Comparison of ENCODE assay signal across 31 cellular contexts in genomic region chr20:63472862-63473390, GRCh38. TPM values are rescaled to one million over a fixed set of nuclear protein-coding genes. Genes with fewer than 3 reads are reported as not detected.
"Had no signal": no experiment of that assay in that cellular context is flagged by ENCODE, and none has a peak within 500 bp of the region (broad histone marks: within the 10 kb centered on the region; RNA-seq: fewer than 3 reads in every experiment).

No MANE protein-coding gene starts in this region.

- H3K36me3 ChIP-seq: breast epithelium, esophagus squamous epithelium, heart right ventricle, neutrophil, tibial nerve had no signal

- H3K4me3 Mint-ChIP-seq: activated CD4-positive, alpha-beta memory T cell treated with anti-CD3 and anti-CD28 coated beads for 36 hours; activated CD4-positive, alpha-beta T cell treated with anti-CD3 and anti-CD28 coated beads, Interleukin-2, amount 10 ng/mL, durations not matched to agents 24 days and 14 days; activated naive CD4-positive, alpha-beta T cell treated with anti-CD3 and anti-CD28 coated beads for 36 hours; activated naive CD8-positive, alpha-beta T cell treated with anti-CD3 and anti-CD28 coated beads, Interleukin-2, amount 50 U/mL, for 24 hours; activated T-helper 1 cell treated with anti-CD3 and anti-CD28 coated beads, Interleukin-12 subunit alpha, Interleukin-12 subunit beta, Interleukin-2, Interleukin-4 antibody, amounts not matched to agents 30 ng/mL and 10 ng/mL and 1 ng/mL, durations not matched to agents 14 hours and 24 hours and 36 hours; stimulated activated memory B cell treated with anti-CD40 and anti-IgM and Interleukin-4, amounts not matched to agents 10 μg/mL and 1 μg/mL and 100 μg/mL, for 72 hours; T-helper 1 cell treated with Interleukin-12 subunit alpha and Interleukin-12 subunit beta and Interleukin-4 antibody, amounts not matched to agents 30 μg/mL and 1 μg/mL, for 36 hours had no signal

- H3K9me3 ChIP-seq: breast epithelium, esophagus squamous epithelium, heart right ventricle, neutrophil, tibial nerve had no signal

- ATAC-seq: activated naive CD8-positive, alpha-beta T cell treated with anti-CD3 and anti-CD28 coated beads, Interleukin-2, amount 50 U/mL, for 24 hours; heart right ventricle; stimulated activated memory B cell treated with anti-CD40 and anti-IgM and Interleukin-4, amounts not matched to agents 10 μg/mL and 1 μg/mL and 100 μg/mL, for 72 hours had no signal

- H3K4me3 ChIP-seq: tibial nerve had no signal

- H3K36me3 Mint-ChIP-seq: activated CD4-positive, alpha-beta memory T cell treated with anti-CD3 and anti-CD28 coated beads for 36 hours; naive thymus-derived CD8-positive, alpha-beta T cell; stimulated activated memory B cell treated with anti-CD40 and anti-IgM and Interleukin-4, amounts not matched to agents 10 μg/mL and 1 μg/mL and 100 μg/mL, for 72 hours had no signal

- H3K27ac ChIP-seq: breast epithelium, epithelial cell of prostate, esophagus squamous epithelium, heart right ventricle, neutrophil, tibial nerve had no signal

- H3K27ac Mint-ChIP-seq: activated CD4-positive, alpha-beta memory T cell treated with anti-CD3 and anti-CD28 coated beads for 36 hours; activated CD4-positive, alpha-beta T cell treated with anti-CD3 and anti-CD28 coated beads, Interleukin-2, amount 10 ng/mL, durations not matched to agents 24 days and 14 days; activated naive CD4-positive, alpha-beta T cell treated with anti-CD3 and anti-CD28 coated beads for 36 hours; activated naive CD8-positive, alpha-beta T cell treated with anti-CD3 and anti-CD28 coated beads, Interleukin-2, amount 50 U/mL, for 24 hours; activated T-helper 1 cell treated with anti-CD3 and anti-CD28 coated beads, Interleukin-12 subunit alpha, Interleukin-12 subunit beta, Interleukin-2, Interleukin-4 antibody, amounts not matched to agents 30 ng/mL and 10 ng/mL and 1 ng/mL, durations not matched to agents 14 hours and 24 hours and 36 hours; stimulated activated memory B cell treated with anti-CD40 and anti-IgM and Interleukin-4, amounts not matched to agents 10 μg/mL and 1 μg/mL and 100 μg/mL, for 72 hours; T-helper 1 cell treated with Interleukin-12 subunit alpha and Interleukin-12 subunit beta and Interleukin-4 antibody, amounts not matched to agents 30 μg/mL and 1 μg/mL, for 36 hours had no signal

- FAIRE-seq: endometrium, small intestine had no signal

- H3K4me1 Mint-ChIP-seq: activated CD4-positive, alpha-beta T cell treated with anti-CD3 and anti-CD28 coated beads, Interleukin-2, amount 10 ng/mL, durations not matched to agents 24 days and 14 days had no signal

- DNase-seq: activated CD4-positive, alpha-beta memory T cell treated with anti-CD3 and anti-CD28 coated beads for 36 hours; activated CD4-positive, alpha-beta T cell treated with anti-CD3 and anti-CD28 coated beads, Interleukin-2, amount 10 ng/mL, durations not matched to agents 24 days and 14 days; activated CD4-positive, CD25-positive, alpha-beta regulatory T cell treated with anti-CD3 and anti-CD28 coated beads, Interleukin-2, amount 50 U/mL, for 72 hours; activated CD8-positive, alpha-beta memory T cell treated with anti-CD3 and anti-CD28 coated beads, Interleukin-2, amount 50 U/mL, for 4 hours; activated effector memory CD4-positive, alpha-beta T cell treated with anti-CD3 and anti-CD28 coated beads, Interleukin-2, amount 50 U/mL, for 16 hours; activated naive CD4-positive, alpha-beta T cell treated with anti-CD3 and anti-CD28 coated beads for 36 hours; activated naive CD8-positive, alpha-beta T cell treated with anti-CD3 and anti-CD28 coated beads, Interleukin-2, amount 50 U/mL, for 24 hours; activated T-cell treated with anti-CD3 and anti-CD28 coated beads, Interleukin-2, amount 50 U/mL, for 1 hour; central memory CD4-positive, alpha-beta T cell; esophagus squamous epithelium; foreskin melanocyte; heart right ventricle; naive thymus-derived CD8-positive, alpha-beta T cell; small intestine; stimulated activated CD4-positive, alpha-beta T cell treated with anti-CD3 and anti-CD28 coated beads, Interleukin-4, amount 100 ng/mL, for 24 hours; T1000 had no signal

- H3K9me3 Mint-ChIP-seq: activated CD4-positive, alpha-beta memory T cell treated with anti-CD3 and anti-CD28 coated beads for 36 hours; activated CD4-positive, alpha-beta T cell treated with anti-CD3 and anti-CD28 coated beads, Interleukin-2, amount 10 ng/mL, durations not matched to agents 24 days and 14 days; activated naive CD4-positive, alpha-beta T cell treated with anti-CD3 and anti-CD28 coated beads for 36 hours; activated naive CD8-positive, alpha-beta T cell treated with anti-CD3 and anti-CD28 coated beads, Interleukin-2, amount 50 U/mL, for 24 hours; activated T-helper 1 cell treated with anti-CD3 and anti-CD28 coated beads, Interleukin-12 subunit alpha, Interleukin-12 subunit beta, Interleukin-2, Interleukin-4 antibody, amounts not matched to agents 30 ng/mL and 10 ng/mL and 1 ng/mL, durations not matched to agents 14 hours and 24 hours and 36 hours; naive thymus-derived CD8-positive, alpha-beta T cell; stimulated activated memory B cell treated with anti-CD40 and anti-IgM and Interleukin-4, amounts not matched to agents 10 μg/mL and 1 μg/mL and 100 μg/mL, for 72 hours; T-helper 1 cell treated with Interleukin-12 subunit alpha and Interleukin-12 subunit beta and Interleukin-4 antibody, amounts not matched to agents 30 μg/mL and 1 μg/mL, for 36 hours had no signal

RNA-seq across cellular contexts. Expression of gene KCNQ2, which starts 0.5 kb away (rescaled TPM):
- total RNA-seq: activated CD4-positive, alpha-beta memory T cell treated with anti-CD3 and anti-CD28 coated beads for 36 hours; activated CD4-positive, alpha-beta T cell treated with anti-CD3 and anti-CD28 coated beads, Interleukin-2, amount 10 ng/mL, durations not matched to agents 24 days and 14 days; activated CD8-positive, alpha-beta memory T cell treated with anti-CD3 and anti-CD28 coated beads for 36 hours; activated naive CD4-positive, alpha-beta T cell treated with anti-CD3 and anti-CD28 coated beads for 36 hours; activated T-helper 1 cell treated with anti-CD3 and anti-CD28 coated beads, Interleukin-12 subunit alpha, Interleukin-12 subunit beta, Interleukin-2, Interleukin-4 antibody, amounts not matched to agents 30 ng/mL and 10 ng/mL and 1 ng/mL, durations not matched to agents 14 hours and 24 hours and 36 hours; breast epithelium; esophagus squamous epithelium; glomerular endothelial cell; lower leg skin; osteocyte; posterior vena cava; sciatic nerve; tibial nerve; ureter had no signal
- polyA plus RNA-seq: naive thymus-derived CD8-positive, alpha-beta T cell had no signal

RNA-seq across cellular contexts. Expression of gene EEF1A2, which starts 26.0 kb away (rescaled TPM):
- total RNA-seq: tibial nerve had no signal
- polyA plus RNA-seq: naive thymus-derived CD8-positive, alpha-beta T cell had no signal
